ENCODE assay signal across 8 cellular contexts in the genomic region with DNA sequence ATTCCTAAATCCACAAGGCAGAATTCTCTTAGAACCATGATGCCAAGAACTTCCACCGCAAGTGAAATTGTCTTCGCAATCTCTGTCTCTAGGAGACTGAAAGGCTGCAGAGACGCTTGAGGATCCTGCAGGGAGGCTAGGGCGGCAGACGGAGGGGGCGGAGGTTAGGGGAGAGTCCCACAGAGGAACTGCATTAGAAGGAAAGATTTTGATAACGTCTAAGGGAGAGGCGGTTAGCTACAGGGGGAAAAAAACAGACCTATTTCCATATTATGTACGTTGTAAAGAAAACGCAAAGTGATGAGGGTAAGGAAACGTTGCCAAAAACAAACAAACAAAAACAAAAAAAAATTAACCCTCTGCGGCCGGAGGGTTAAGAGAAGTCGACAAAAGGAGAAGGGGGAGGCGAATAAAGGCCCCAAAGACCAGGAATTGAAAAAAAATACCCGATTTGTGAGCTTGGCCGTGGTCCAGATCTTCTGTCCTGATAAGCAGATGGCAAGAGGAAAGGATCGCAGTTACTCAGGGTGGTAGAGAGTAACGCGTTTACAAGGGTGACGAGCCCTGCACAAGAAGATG. TPM values are rescaled to one million over a fixed set of nuclear protein-coding genes. Genes with fewer than 3 reads are reported as not detected.
DNase-seq lines count a peak whose midpoint lies in the region; ATAC-seq and TF ChIP-seq lines count a peak whose summit lies in the region.

No MANE protein-coding gene starts in this region.

- H3K9me3 ChIP-seq in right lobe of liver = no peaks in the 10 kb centered on the region

- peak overlapping the region; percentile 64 to 76 (median 75) for H3K27ac ChIP-seq in right lobe of liver

- H3K4me3 ChIP-seq in right lobe of liver = peak overlapping the region; percentile 65 to 77 (median 75)

- H3K4me1 ChIP-seq in right lobe of liver = peaks cover 0 to 40% (median 16%) of the 10 kb centered on the region in 4 donors

- DNase-seq in SIG-M5 treated with dmso at 0.1 percent for 504 hours (lab: John Stamatoyannopoulos, UW; ENCODE audit: unreplicated experiment) (peak; percentile 55), SIG-M5 (lab: John Stamatoyannopoulos, UW) (no peak), NCI-H2107 treated with DMSO at 0.1 percent for 48 hours (lab: John Stamatoyannopoulos, UW; ENCODE audit: unreplicated experiment) (peak; percentile 96), dermis blood vessel endothelial cell (peak; percentile 65), right lobe of liver (peak; percentile 59 to 66 (median 61))
- peak; percentile 76 for DNase-seq in activated CD4-positive, alpha-beta T cell treated with anti-CD3 and anti-CD28 coated beads for 48 hours
- peak; percentile 32 to 52 (median 47) for DNase-seq in stimulated activated CD4-positive, alpha-beta T cell treated with anti-CD3 and anti-CD28 coated beads, TNF-alpha, amount 100 ng/mL, for 24 hours (ENCODE audit: low read depth in 3 of 3)

- H3K36me3 ChIP-seq in right lobe of liver = no peaks in the 10 kb centered on the region

- intact Hi-C loops in right lobe of liver (cut with DNase I) = no loop called here

- H3K27me3 ChIP-seq in right lobe of liver = no peaks in the 10 kb centered on the region

- no peak for TF ChIP-seq CTCF in right lobe of liver (IDR thresholded peaks at IDR 0.05)

- peak; percentile 18 for ATAC-seq in HG02938 (IDR thresholded peaks at IDR 0.05; ENCODE audit: unreplicated experiment)
- peak; percentile 42 to 50 (median 44) for ATAC-seq in right lobe of liver

- TF ChIP-seq POLR2A in right lobe of liver (IDR thresholded peaks at IDR 0.05) = no peak

- under 1% methylated on average over 21 of the region's 21 CpGs for WGBS in right lobe of liver (ENCODE audit: insufficient coverage, low coverage, low lambda C conversion rate, missing lambda C conversion rate)

RNA-seq across cellular contexts. Expression of a gene that starts 0.5 kb away (rescaled TPM):
- total RNA-seq in dermis blood vessel endothelial cell (8.9 and 13.3 TPM in 2 replicates), right lobe of liver (1 to 10 TPM; 3.4 to 7.8 (median 6.1) TPM)

RNA-seq across cellular contexts. Expression of a gene that starts 0.8 kb away (rescaled TPM):
- total RNA-seq in dermis blood vessel endothelial cell (21.1 and 23.1 TPM in 2 replicates), right lobe of liver (10 to 100 TPM in 1 of 6 experiments, 1 to 10 TPM in 5; 4.7 to 12.5 (median 6.9) TPM)
